Comparison of ENCODE assay signal across 23 cellular contexts in genomic region chr7:18916826-18917225, GRCh38.
"Had no signal": no experiment of that assay in that cellular context is flagged by ENCODE, and none has a peak within 500 bp of the region (broad histone marks: within the 10 kb centered on the region; RNA-seq: fewer than 3 reads in every experiment).

No MANE protein-coding gene starts in this region.

- DNase-seq: dermis blood vessel endothelial cell; effector memory CD4-positive, alpha-beta T cell; foreskin keratinocyte; hypothalamus; immature natural killer cell; islet precursor cell; kidney glomerular epithelial cell; mesenchymal stem cell; midbrain; naive thymus-derived CD4-positive, alpha-beta T cell; right lobe of liver; small intestine; stimulated activated CD4-positive, alpha-beta T cell treated with anti-CD3 and anti-CD28 coated beads, Interleukin-1b, Interleukin-23, amount 100 ng/mL, for 48 hours; stimulated activated CD4-positive, alpha-beta T cell treated with anti-CD3 and anti-CD28 coated beads, Interleukin-4, amount 100 ng/mL, for 24 hours; stimulated activated naive CD4-positive, alpha-beta T cell treated with Interleukin-2 at 50 U/mL for 16 hours; substantia nigra; testis; tibial artery had no signal

- H3K4me3 ChIP-seq: coronary artery, esophagus muscularis mucosa, gastroesophageal sphincter, lung, neural progenitor cell, right lobe of liver, testis, tibial artery had no signal
